In the genomic region with DNA sequence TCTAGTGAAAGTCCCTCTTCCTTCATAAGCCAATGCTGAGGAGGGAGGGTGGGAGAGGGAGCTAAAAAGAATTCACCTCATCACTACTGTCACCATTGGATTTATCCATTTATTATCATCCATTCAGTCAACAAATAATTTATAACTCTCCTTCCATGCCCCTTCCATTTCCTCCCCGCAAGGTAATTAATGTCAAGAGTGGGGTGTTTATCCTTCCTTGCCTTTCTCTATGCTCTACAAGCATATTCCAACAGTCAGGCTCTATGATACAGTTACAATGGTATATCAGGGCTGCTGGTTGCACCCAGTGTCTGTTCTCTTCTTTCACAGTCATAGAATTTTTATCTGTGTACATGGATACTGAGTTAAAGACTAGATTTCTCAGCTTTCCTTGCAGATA, we compare ENCODE assay signal across 29 cellular contexts.
"Had no signal": no experiment of that assay in that cellular context is flagged by ENCODE, and none has a peak within 500 bp of the region (broad histone marks: within the 10 kb centered on the region; RNA-seq: fewer than 3 reads in every experiment).

No MANE protein-coding gene starts in this region.

- H3K4me1 Mint-ChIP-seq: stimulated activated memory B cell treated with anti-CD40 and anti-IgM and Interleukin-4, amounts not matched to agents 10 μg/mL and 1 μg/mL and 100 μg/mL, for 72 hours; stimulated activated naive CD8-positive, alpha-beta T cell treated with anti-CD3 and anti-CD28 coated beads, Interleukin-15, amount 100 ng/mL, for 72 hours had no signal

- DNase-seq: stimulated activated CD4-positive, alpha-beta T cell treated with anti-CD3 and anti-CD28 coated beads, Interleukin-2, amount 100 ng/mL, for 48 hours; stimulated activated CD4-positive, alpha-beta T cell treated with anti-CD3 and anti-CD28 coated beads, Interleukin-4, amount 100 ng/mL, for 1 hour; stimulated activated CD4-positive, alpha-beta T cell treated with anti-CD3 and anti-CD28 coated beads, Interleukin-4, amount 100 ng/mL, for 24 hours; stimulated activated CD4-positive, alpha-beta T cell treated with anti-CD3 and anti-CD28 coated beads, Interleukin-4, amount 100 ng/mL, for 4 hours; stimulated activated CD8-positive, alpha-beta memory T cell treated with anti-CD3 and anti-CD28 coated beads, Interleukin-4, amount 100 ng/mL, for 48 hours; stimulated activated naive B cell treated with anti-CD40 and anti-IgM and Interleukin-4, amounts not matched to agents 10 μg/mL and 1 μg/mL and 100 μg/mL, for 72 hours; stimulated activated naive CD4-positive, alpha-beta T cell; stimulated activated naive CD4-positive, alpha-beta T cell treated with Interleukin-2 at 50 U/mL for 16 hours; stimulated activated naive CD8-positive, alpha-beta T cell treated with anti-CD3 and anti-CD28 coated beads, Interleukin-15, amount 100 ng/mL, for 72 hours; stimulated activated naive CD8-positive, alpha-beta T cell treated with anti-CD3 and anti-CD28 coated beads, Interleukin-15, Interleukin-2, amounts not matched to agents 100 U/mL and 50 U/mL, for 24 hours; stomach; substantia nigra; testis; thyroid gland; tibial artery; transverse colon; trophoblast cell; upper lobe of left lung; upper lobe of right lung; uterus had no signal

- H3K36me3 Mint-ChIP-seq: stimulated activated memory B cell treated with anti-CD40 and anti-IgM and Interleukin-4, amounts not matched to agents 10 μg/mL and 1 μg/mL and 100 μg/mL, for 72 hours; stimulated activated naive B cell treated with anti-CD40 and anti-IgM and Interleukin-4, amounts not matched to agents 10 μg/mL and 1 μg/mL and 100 μg/mL, for 72 hours; type B pancreatic cell had no signal

- H3K4me3 ChIP-seq: stomach, suprapubic skin, testis, thoracic aorta, thyroid gland, tibial artery, tibial nerve, transverse colon, upper lobe of left lung, upper lobe of right lung, uterus, vagina had no signal

- H3K27ac Mint-ChIP-seq: stimulated activated effector memory CD8-positive, alpha-beta T cell treated with anti-CD3 and anti-CD28 coated beads, Interleukin-12 subunit alpha, Interleukin-12 subunit beta, amount 100 ng/mL, for 72 hours; stimulated activated memory B cell treated with anti-CD40 and anti-IgM and Interleukin-4, amounts not matched to agents 10 μg/mL and 1 μg/mL and 100 μg/mL, for 72 hours; stimulated activated naive B cell treated with anti-CD40 and anti-IgM and Interleukin-4, amounts not matched to agents 10 μg/mL and 1 μg/mL and 100 μg/mL, for 72 hours; stimulated activated naive CD8-positive, alpha-beta T cell treated with anti-CD3 and anti-CD28 coated beads, Interleukin-15, amount 100 ng/mL, for 72 hours; stimulated activated naive CD8-positive, alpha-beta T cell treated with anti-CD3 and anti-CD28 coated beads, Interleukin-15, Interleukin-2, amounts not matched to agents 100 ng/mL and 50 ng/mL, for 24 hours; type B pancreatic cell had no signal

- H3K36me3 ChIP-seq: stomach, suprapubic skin, thoracic aorta, thyroid gland, tibial artery, transverse colon, upper lobe of left lung, upper lobe of right lung, uterus, vagina had no signal

- H3K4me1 ChIP-seq: uterus had no signal

- H3K4me3 Mint-ChIP-seq: stimulated activated effector memory CD8-positive, alpha-beta T cell treated with anti-CD3 and anti-CD28 coated beads, Interleukin-12 subunit alpha, Interleukin-12 subunit beta, amount 100 ng/mL, for 72 hours; stimulated activated memory B cell treated with anti-CD40 and anti-IgM and Interleukin-4, amounts not matched to agents 10 μg/mL and 1 μg/mL and 100 μg/mL, for 72 hours; stimulated activated naive B cell treated with anti-CD40 and anti-IgM and Interleukin-4, amounts not matched to agents 10 μg/mL and 1 μg/mL and 100 μg/mL, for 72 hours; stimulated activated naive CD8-positive, alpha-beta T cell treated with anti-CD3 and anti-CD28 coated beads, Interleukin-15, amount 100 ng/mL, for 72 hours; stimulated activated naive CD8-positive, alpha-beta T cell treated with anti-CD3 and anti-CD28 coated beads, Interleukin-15, Interleukin-2, amounts not matched to agents 100 ng/mL and 50 ng/mL, for 24 hours; type B pancreatic cell had no signal

- H3K9me3 Mint-ChIP-seq: stimulated activated effector memory CD8-positive, alpha-beta T cell treated with anti-CD3 and anti-CD28 coated beads, Interleukin-12 subunit alpha, Interleukin-12 subunit beta, amount 100 ng/mL, for 72 hours; stimulated activated memory B cell treated with anti-CD40 and anti-IgM and Interleukin-4, amounts not matched to agents 10 μg/mL and 1 μg/mL and 100 μg/mL, for 72 hours; stimulated activated naive B cell treated with anti-CD40 and anti-IgM and Interleukin-4, amounts not matched to agents 10 μg/mL and 1 μg/mL and 100 μg/mL, for 72 hours; stimulated activated naive CD8-positive, alpha-beta T cell treated with anti-CD3 and anti-CD28 coated beads, Interleukin-15, amount 100 ng/mL, for 72 hours; type B pancreatic cell had no signal

- FAIRE-seq: urothelium cell line had no signal

- ATAC-seq: stimulated activated effector memory CD8-positive, alpha-beta T cell treated with anti-CD3 and anti-CD28 coated beads, Interleukin-12 subunit alpha, Interleukin-12 subunit beta, amount 100 ng/mL, for 72 hours; stimulated activated memory B cell treated with anti-CD40 and anti-IgM and Interleukin-4, amounts not matched to agents 10 μg/mL and 1 μg/mL and 100 μg/mL, for 72 hours; stimulated activated naive B cell treated with anti-CD40 and anti-IgM and Interleukin-4, amounts not matched to agents 10 μg/mL and 1 μg/mL and 100 μg/mL, for 72 hours; stimulated activated naive CD8-positive, alpha-beta T cell treated with anti-CD3 and anti-CD28 coated beads, Interleukin-15, amount 100 ng/mL, for 72 hours; stimulated activated naive CD8-positive, alpha-beta T cell treated with anti-CD3 and anti-CD28 coated beads, Interleukin-15, Interleukin-2, amounts not matched to agents 100 U/mL and 50 U/mL, for 24 hours; upper lobe of right lung had no signal

- H3K27me3 ChIP-seq: stomach, suprapubic skin, testis, thyroid gland, tibial artery, tibial nerve, transverse colon, upper lobe of left lung, upper lobe of right lung, uterus, vagina had no signal

- H3K27ac ChIP-seq: stomach, suprapubic skin, testis, thoracic aorta, thyroid gland, tibial artery, tibial nerve, transverse colon, upper lobe of left lung, upper lobe of right lung, uterus, vagina had no signal

- H3K9me3 ChIP-seq: stomach, suprapubic skin, testis, thoracic aorta, thyroid gland, tibial artery, tibial nerve, transverse colon, upper lobe of left lung, upper lobe of right lung, uterus, vagina had no signal

- H3K27me3 Mint-ChIP-seq: stimulated activated memory B cell treated with anti-CD40 and anti-IgM and Interleukin-4, amounts not matched to agents 10 μg/mL and 1 μg/mL and 100 μg/mL, for 72 hours; stimulated activated naive B cell treated with anti-CD40 and anti-IgM and Interleukin-4, amounts not matched to agents 10 μg/mL and 1 μg/mL and 100 μg/mL, for 72 hours; stimulated activated naive CD8-positive, alpha-beta T cell treated with anti-CD3 and anti-CD28 coated beads, Interleukin-15, amount 100 ng/mL, for 72 hours; stimulated activated naive CD8-positive, alpha-beta T cell treated with anti-CD3 and anti-CD28 coated beads, Interleukin-15, Interleukin-2, amounts not matched to agents 100 ng/mL and 50 ng/mL, for 24 hours; type B pancreatic cell had no signal
